8 cellular contexts compared by ENCODE assay signal in genomic region chr1:8408151-8408839, GRCh38.
DNase-seq lines count a peak whose midpoint lies in the region; TF ChIP-seq lines count a peak whose summit lies in the region.

No MANE protein-coding gene starts in this region.

- H3K27ac ChIP-seq in substantia nigra (ENCODE audit: low read depth, low read length, poor library complexity, severe bottlenecking) = peak overlapping the region; percentile 18

- H3K4me3 ChIP-seq in astrocyte of the cerebellum (ENCODE audit: low read depth, low read length) = no peak overlapping the region

- in situ Hi-C loops in astrocyte of the cerebellum (cut with HindIII; ENCODE audit: low sequenced_read_pairs) = loop anchor here (5.0 kb wide), 1 partner anchor 56 kb away; no protein-coding TSS in a partner anchor

- DNase-seq in DMS153 treated with DMSO at 0.1 percent for 48 hours (lab: John Stamatoyannopoulos, UW; ENCODE audit: unreplicated experiment) = peak; percentile 46
- DNase-seq in DMS153 (lab: John Stamatoyannopoulos, UW) = no peak
- peak; percentile 90 for DNase-seq in astrocyte of the cerebellum (ENCODE audit: low read depth)
- DNase-seq in left kidney (ENCODE audit: low read depth, low spot score) = peak; percentile 94
- DNase-seq in substantia nigra (lab: John Stamatoyannopoulos, UW) = peak in 3 of 49 donors; percentile 18 to 25 (median 22)
- no peak for DNase-seq in hippocampal formation (lab: John Stamatoyannopoulos, UW)
- no peak for DNase-seq in NCI-H187 treated with DMSO at 0.1 percent for 48 hours (lab: John Stamatoyannopoulos, UW)
- no peak for DNase-seq in iPS-NIHi7 (ENCODE audit: extremely low spot score)

- no peak for TF ChIP-seq CTCF in astrocyte of the cerebellum (IDR thresholded peaks at IDR 0.05; ENCODE audit: low read depth, low read length, missing control alignments)

Comparison
In these comparisons a context has a peak if more than half of its experiments do, and no peak if none do; other contexts are left out.
1. DNase-seq: peak in DMS153 treated with DMSO at 0.1 percent for 48 hours (single experiment), astrocyte of the cerebellum (single experiment) and left kidney (single experiment); none in DMS153 (single experiment), hippocampal formation (0 of 2), NCI-H187 treated with DMSO at 0.1 percent for 48 hours (single experiment) and iPS-NIHi7 (single experiment).